ENCODE assay signal across 1 cellular context in genomic region chr5:172736524-172737135, GRCh38.
TF ChIP-seq lines count a peak whose summit lies in the region.

No MANE protein-coding gene starts in this region.

TF ChIP-seq in A549, 52 proteins besides CTCF, POLR2A, EP300 and RAD21 (continued from another document):
- no peak for TF ChIP-seq REST (IDR thresholded peaks at IDR 0.05)
- no peak for TF ChIP-seq CHD4 (IDR thresholded peaks at IDR 0.05; ENCODE audit: borderline replicate concordance)
- no peak for TF ChIP-seq RCOR1 (IDR thresholded peaks at IDR 0.05; ENCODE audit: low read depth, low read length)
- no peak for TF ChIP-seq RFX5 (IDR thresholded peaks at IDR 0.05)
- no peak for TF ChIP-seq CBX8 (IDR thresholded peaks at IDR 0.05)
- TF ChIP-seq MAZ (IDR thresholded peaks at IDR 0.05; ENCODE audit: borderline replicate concordance, low read depth, low read length): no peak
- no peak for TF ChIP-seq E2F6 (IDR thresholded peaks at IDR 0.05; ENCODE audit: borderline replicate concordance, low read depth)
- TF ChIP-seq KDM1A (IDR thresholded peaks at IDR 0.05; ENCODE audit: low read depth): no peak
- TF ChIP-seq JUN (IDR thresholded peaks at IDR 0.05): no peak
- TF ChIP-seq EHF (CRISPR knock-in tag; IDR thresholded peaks at IDR 0.05): no peak
- TF ChIP-seq TFCP2L1 (CRISPR knock-in tag; IDR thresholded peaks at IDR 0.05): no peak
- no peak for TF ChIP-seq RARB (CRISPR knock-in tag; IDR thresholded peaks at IDR 0.05)
